21 cellular contexts compared by ENCODE assay signal in genomic region chr20:35191419-35191818, GRCh38. TPM values are rescaled to one million over a fixed set of nuclear protein-coding genes. Genes with fewer than 3 reads are reported as not detected.
DNase-seq lines count a peak whose midpoint lies in the region; ATAC-seq, FAIRE-seq and TF ChIP-seq lines count a peak whose summit lies in the region.
"Had no signal": no experiment of that assay in that cellular context is flagged by ENCODE, and none has a peak within 500 bp of the region (broad histone marks: within the 10 kb centered on the region; RNA-seq: fewer than 3 reads in every experiment).

No MANE protein-coding gene starts in this region.

- H4K20me1 ChIP-seq in HepG2 (ENCODE audit: insufficient read depth, low read length), result no peaks in the 10 kb centered on the region
- no peaks in the 10 kb centered on the region for H4K20me1 ChIP-seq in K562 (replicated peaks; ENCODE audit: control insufficient read depth, insufficient read depth, low read length)

- H3K9ac ChIP-seq in liver (ENCODE audit: low read depth in 1 of 2, low read length in 2 of 2) (no peak overlapping the region), HepG2 (ENCODE audit: insufficient read depth, low read depth, low read length) (no peak overlapping the region), K562 (ENCODE audit: insufficient read depth in 1 of 2, low read depth in 2 of 2, low read length in 2 of 2) (no peak overlapping the region)

- no peaks in the 10 kb centered on the region for H3K27me3 ChIP-seq in liver (ENCODE audit: control insufficient read depth in 4 of 4, insufficient read depth in 4 of 4, low read length in 3 of 4)
- peaks cover 2 to 4% of the 10 kb centered on the region in 2 experiments; a peak in 2 of 5 replicates for H3K27me3 ChIP-seq in HepG2 (ENCODE audit: control insufficient read depth in 1 of 2, insufficient read depth in 2 of 2, low read length in 2 of 2)
- H3K27me3 ChIP-seq in K562 (ENCODE audit: control insufficient read depth in 2 of 2, insufficient read depth in 2 of 2, low read length in 2 of 2), result no peaks in the 10 kb centered on the region
- H3K27me3 ChIP-seq in CD8-positive, alpha-beta memory T cell (ENCODE audit: insufficient read depth, low read length, poor library complexity, severe bottlenecking), result no peaks in the 10 kb centered on the region
- H3K27me3 ChIP-seq in A673 (replicated peaks; ENCODE audit: insufficient read depth, low read depth, low read length, poor library complexity), result no peaks in the 10 kb centered on the region

- FAIRE-seq in HepG2 (lab: Jason Lieb, UNC) (no peak), K562 (lab: Jason Lieb, UNC) (no peak)
- FAIRE-seq: GM12891, GM19239 had no signal

- in situ Hi-C loops in HepG2 (cut with HindIII; ENCODE audit: extremely low pct_ligation_motif_present, low pct_unique_long_range_greater_than_20kb) (no loop called here), K562 (cut with MboI) (loop anchor here (5.0 kb wide), 1 partner anchor 44 kb away; the partner anchor contains the start of gene EDEM2)

- intact Hi-C loops in HepG2 (cut with micrococcal nuclease; ENCODE audit: unreplicated experiment) (no loop called here), K562 (cut with micrococcal nuclease) (no loop called here), A673 (cut with micrococcal nuclease; ENCODE audit: unreplicated experiment) (no loop called here)

- H2AFZ ChIP-seq in HepG2 (ENCODE audit: low read length) (no peak overlapping the region), K562 (ENCODE audit: low read depth, low read length) (no peak overlapping the region)

- H3K4me2 ChIP-seq in HepG2 (ENCODE audit: low read depth, low read length) (no peak overlapping the region), K562 (ENCODE audit: insufficient read depth, low read length) (peak overlapping the region; percentile 56; the same call in 1 of the 2 replicates)

- H3K36me3 ChIP-seq in liver (ENCODE audit: control insufficient read depth in 4 of 4, insufficient read depth in 3 of 4, low read depth in 1 of 4, low read length in 3 of 4), result no peaks in the 10 kb centered on the region
- H3K36me3 ChIP-seq in HepG2 (replicated peaks in 1 of 2; ENCODE audit: control insufficient read depth in 1 of 2, insufficient read depth in 2 of 2, low read length in 2 of 2), result no peaks in the 10 kb centered on the region
- no peaks in the 10 kb centered on the region for H3K36me3 ChIP-seq in K562 (ENCODE audit: control insufficient read depth, insufficient read depth, low read length)
- no peaks in the 10 kb centered on the region for H3K36me3 ChIP-seq in CD8-positive, alpha-beta memory T cell (ENCODE audit: insufficient read depth, low read length)
- H3K36me3 ChIP-seq in A673 (ENCODE audit: insufficient read depth, low read length, poor library complexity, severe bottlenecking), result no peaks in the 10 kb centered on the region

- no peaks in the 10 kb centered on the region for H3K9me1 ChIP-seq in K562 (ENCODE audit: control insufficient read depth, insufficient read depth, low read length)

- H3K4me3 ChIP-seq in liver (ENCODE audit: low read depth in 1 of 3, low read length in 3 of 3) (no peak overlapping the region), HepG2 (replicated peaks in 1 of 3; ENCODE audit: insufficient read depth in 1 of 3, low read depth in 2 of 3, low read length in 3 of 3) (no peak overlapping the region), K562 (no peak overlapping the region), A673 (ENCODE audit: low read depth, low read length, poor library complexity, severe bottlenecking) (no peak overlapping the region)
- no peak overlapping the region for H3K4me3 ChIP-seq in CD8-positive, alpha-beta memory T cell (ENCODE audit: low read length)

- H3K79me2 ChIP-seq in HepG2 (ENCODE audit: insufficient read depth, low read length), result no peaks in the 10 kb centered on the region
- H3K79me2 ChIP-seq in K562 (ENCODE audit: control insufficient read depth, insufficient read depth, low read length), result no peaks in the 10 kb centered on the region

- BruUV-seq in HepG2 (replicated peaks; lab: Mats Ljungman, UMichigan) (no TSS peak), K562 (replicated peaks; lab: Mats Ljungman, UMichigan) (no TSS peak), A673 (replicated peaks; lab: Mats Ljungman, UMichigan) (no TSS peak)

- H3K4me1 ChIP-seq in liver (ENCODE audit: control insufficient read depth in 4 of 4, insufficient read depth in 4 of 4, low read length in 3 of 4) (peaks cover 8 to 32% (median 23%) of the 10 kb centered on the region in 4 donors), HepG2 (ENCODE audit: insufficient read depth, low read length) (peaks cover 23% of the 10 kb centered on the region), K562 (replicated peaks in 1 of 2; ENCODE audit: control insufficient read depth in 2 of 2, insufficient read depth in 2 of 2, low read length in 2 of 2) (peaks cover 22 to 33% of the 10 kb centered on the region in 2 experiments), A673 (ENCODE audit: insufficient read depth, low read length, poor library complexity, severe bottlenecking) (no peaks in the 10 kb centered on the region)
- no peaks in the 10 kb centered on the region for H3K4me1 ChIP-seq in CD8-positive, alpha-beta memory T cell (ENCODE audit: insufficient read depth, low read length)

- no peaks in the 10 kb centered on the region for H3K27me3 Mint-ChIP-seq in CD8-positive, alpha-beta memory T cell

- H3K9me3 ChIP-seq in liver (ENCODE audit: control insufficient read depth in 4 of 4, low read length in 3 of 4), result no peaks in the 10 kb centered on the region
- H3K9me3 ChIP-seq in HepG2 (ENCODE audit: low read length), result peaks cover 6% of the 10 kb centered on the region
- peaks cover 2% of the 10 kb centered on the region; the same call in 1 of the 2 replicates for H3K9me3 ChIP-seq in K562 (replicated peaks; ENCODE audit: control insufficient read depth, insufficient read depth, low read depth, low read length)
- H3K9me3 ChIP-seq in CD8-positive, alpha-beta memory T cell (ENCODE audit: low read length), result peaks cover 4% of the 10 kb centered on the region
- H3K9me3 ChIP-seq in A673 (ENCODE audit: low read depth, low read length, poor library complexity, severe bottlenecking), result peaks cover 3% of the 10 kb centered on the region

- no peak for TF ChIP-seq EP300 in HepG2 (IDR thresholded peaks at IDR 0.05; ENCODE audit: low read depth in 2 of 2, low read length in 2 of 2)
- TF ChIP-seq EP300 in HepG2 (CRISPR knock-in tag; IDR thresholded peaks at IDR 0.05; ENCODE audit: borderline replicate concordance), result no peak
- no peak for TF ChIP-seq EP300 in K562 (IDR thresholded peaks at IDR 0.05; ENCODE audit: low read length)

- WGBS in liver, result 63% methylated on average over 3 of the region's 3 CpGs
- 33% methylated on average over 3 of the region's 3 CpGs for WGBS in HepG2 (ENCODE audit: low lambda C conversion rate)
- WGBS in K562 (ENCODE audit: insufficient coverage, low coverage, missing lambda C conversion rate), result 5% methylated on average over 3 of the region's 3 CpGs

- H3K9me3 Mint-ChIP-seq in CD8-positive, alpha-beta memory T cell, result peaks cover 3 to 9% (median 5%) of the 10 kb centered on the region in 5 donors

- no peak for TF ChIP-seq RAD21 in liver (IDR thresholded peaks at IDR 0.05)
- no peak for TF ChIP-seq RAD21 in HepG2 (CRISPR knock-in tag; IDR thresholded peaks at IDR 0.05)
- no peak for TF ChIP-seq RAD21 in K562 (CRISPR knock-in tag; conservative IDR thresholded peaks at IDR 0.05 in 1 of 2, IDR thresholded peaks at IDR 0.05 in 1 of 2)

- peak overlapping the region in 1 of 8 donors; percentile 34 for H3K27ac Mint-ChIP-seq in CD8-positive, alpha-beta memory T cell
- H3K27ac Mint-ChIP-seq: CD14-positive monocyte; T-helper 1 cell treated with Interleukin-12 subunit alpha and Interleukin-12 subunit beta and Interleukin-4 antibody, amounts not matched to agents 30 μg/mL and 1 μg/mL, for 36 hours had no signal

- TF ChIP-seq CTCF in liver (IDR thresholded peaks at IDR 0.05; ENCODE audit: low read depth, low read length, missing input control) (no peak), HepG2 (CRISPR knock-in tag; IDR thresholded peaks at IDR 0.05) (no peak), K562 (IDR thresholded peaks at IDR 0.05 in 2 of 3, conservative IDR thresholded peaks at IDR 0.05 in 1 of 3; ENCODE audit: insufficient read depth in 2 of 3, low read depth in 1 of 3, low read length in 3 of 3) (no peak), A673 (conservative IDR thresholded peaks at IDR 0.05; ENCODE audit: low read depth, low read length) (no peak)

- no peak overlapping the region for H3K4me3 Mint-ChIP-seq in CD8-positive, alpha-beta memory T cell
- H3K4me3 Mint-ChIP-seq: CD14-positive monocyte; T-helper 1 cell treated with Interleukin-12 subunit alpha and Interleukin-12 subunit beta and Interleukin-4 antibody, amounts not matched to agents 30 μg/mL and 1 μg/mL, for 36 hours had no signal

- CTCF ChIA-PET in HepG2 (lab: Yijun Ruan, JAX; ENCODE audit: low intra/inter-chr PET ratio, low total read pairs) (no interaction called here), K562 (lab: Yijun Ruan, JAX; ENCODE audit: low intra/inter-chr PET ratio) (no interaction called here), A673 (lab: Charles Lee) (no interaction called here)
- CTCF ChIA-PET in CD8-positive, alpha-beta memory T cell (lab: Charles Lee), result interaction anchor here (1.5 kb wide), 1 partner anchor 45 kb away, joined by 3 read pairs; the partner anchor contains the start of gene EDEM2

- TF ChIP-seq POLR2A in HepG2 (IDR thresholded peaks at IDR 0.05; ENCODE audit: insufficient read depth in 1 of 2, low read depth in 2 of 2, low read length in 2 of 2) (no peak), K562 (conservative IDR thresholded peaks at IDR 0.05) (no peak)

- ATAC-seq in HepG2 (no peak), K562 (peak; percentile 63), HG03196 (IDR thresholded peaks at IDR 0.05; ENCODE audit: unreplicated experiment) (no peak)
- ATAC-seq: HCT116 had no signal

- POLR2A ChIA-PET in HepG2 (lab: Yijun Ruan, JAX), result no interaction called here
- POLR2A ChIA-PET in K562 (lab: Yijun Ruan, JAX), result no interaction called here
- POLR2A ChIA-PET in CD8-positive, alpha-beta memory T cell (lab: Charles Lee), result no interaction called here
- POLR2A ChIA-PET in A673 (lab: Charles Lee; ENCODE audit: low non-redundant PET), result no interaction called here

- H3K27ac ChIP-seq in liver (ENCODE audit: low read depth in 1 of 2, low read length in 2 of 2), result peak overlapping the region; percentile 48 to 54
- H3K27ac ChIP-seq in HepG2 (ENCODE audit: extremely low read length, insufficient read depth, low read length), result no peak overlapping the region
- H3K27ac ChIP-seq in K562 (ENCODE audit: extremely low read depth, low read depth, low read length), result 0 out of 3 replicates have a peak overlapping the region, but pooled peaks have one; percentile 75
- no peak overlapping the region for H3K27ac ChIP-seq in CD8-positive, alpha-beta memory T cell (ENCODE audit: low read depth, low read length)
- H3K27ac ChIP-seq in A673 (ENCODE audit: low read depth, low read length, poor library complexity, severe bottlenecking), result no peak overlapping the region

- DNase-seq in HepG2 (ENCODE audit: low spot score) (no peak), NCI-H82 (lab: John Stamatoyannopoulos, UW) (peak; percentile 61), K562 (ENCODE audit: extremely low read depth in 1 of 4, low spot score in 3 of 4) (peak in 1 of 4 experiments; percentile 39), A673 (ENCODE audit: low spot score) (no peak)
- DNase-seq in CD8-positive, alpha-beta memory T cell, result no peak
- DNase-seq: AML-193, DMS153, GOT3, KBM-7, NCI-H1417 treated with DMSO at 0.1 percent for 48 hours, NCI-H2029, NCI-H2171 treated with DMSO at 0.1 percent for 48 hours, SIG-M5 had no signal

- H3K36me3 Mint-ChIP-seq in CD8-positive, alpha-beta memory T cell, result peaks cover 6 to 17% (median 7%) of the 10 kb centered on the region in 3 donors

- H3K4me1 Mint-ChIP-seq in CD8-positive, alpha-beta memory T cell, result no peaks in the 10 kb centered on the region
- H3K4me1 Mint-ChIP-seq: CD14-positive monocyte had no signal

RNA-seq across cellular contexts. Expression of gene PROCR, which starts 19.5 kb away (rescaled TPM):
- total RNA-seq in liver, result 1 to 10 TPM; 3.7 to 6.7 TPM
- 1 to 10 TPM; 5.3 to 7.6 TPM for polyA plus RNA-seq in liver
- total RNA-seq in HepG2 (2016; rRNA removed; fragmentation: Illumina TruSeq; extraction: Trizol), result 0.63 and 1.4 TPM in 2 replicates
- total RNA-seq in HepG2 (2016; cell fraction: cytosol; rRNA removed; fragmentation: Illumina TruSeq; extraction: Trizol; ENCODE audit: low read depth), result 0.61 and 0.62 TPM in 2 replicates
- 0.54 and 1.5 TPM in 2 replicates for total RNA-seq in HepG2 (2016; cell fraction: insoluble cytoplasmic fraction; rRNA removed; fragmentation: Illumina TruSeq; extraction: Trizol)
- 0.49 and 0.65 TPM in 2 replicates for total RNA-seq in HepG2 (2016; cell fraction: membrane; rRNA removed; fragmentation: Illumina TruSeq; extraction: Trizol)
- total RNA-seq in HepG2 (2016; cell fraction: nucleus; rRNA removed; fragmentation: Illumina TruSeq; extraction: Trizol), result 0.87 and 1.2 TPM in 2 replicates
- 1.7 and 1.9 TPM in 2 replicates for polyA plus RNA-seq in HepG2 (2011; rRNA removed)
- 1.6 and 2.1 TPM in 2 replicates for polyA plus RNA-seq in HepG2 (2011; cell fraction: cytosol; rRNA removed)
- polyA plus RNA-seq in HepG2 (2011; cell fraction: nucleus; rRNA removed), result 1.3 and 1.5 TPM in 2 replicates
- polyA plus RNA-seq in HepG2 (2012), result 1.7 and 2.1 TPM in 2 replicates
- 0.54 and 0.74 TPM in 2 replicates for polyA plus RNA-seq in HepG2 (2016; cell fraction: cytosol; fragmentation: Illumina TruSeq; extraction: Trizol; ENCODE audit: low read depth)
- 0.36 and 0.46 TPM in 2 replicates for polyA plus RNA-seq in HepG2 (2016; cell fraction: insoluble cytoplasmic fraction; fragmentation: Illumina TruSeq; extraction: Trizol; ENCODE audit: low read depth)
- 0.41 and 0.64 TPM in 2 replicates for polyA plus RNA-seq in HepG2 (2016; cell fraction: membrane; fragmentation: Illumina TruSeq; extraction: Trizol; ENCODE audit: low read depth)
- 1.9 and 2.4 TPM in 2 replicates for polyA plus RNA-seq in HepG2 (2016; cell fraction: nucleus; fragmentation: Illumina TruSeq; extraction: Trizol; ENCODE audit: insufficient read depth, low read depth)
- 1.9 and 27.7 TPM in 2 replicates for polyA minus RNA-seq in HepG2 (2011; rRNA and poly(A)+ RNA removed; ENCODE audit: low replicate concordance)
- polyA minus RNA-seq in HepG2 (2011; cell fraction: cytosol; rRNA and poly(A)+ RNA removed), result 0.88 and 1.2 TPM in 2 replicates
- 0.50 TPM in 1 of 2 replicates, not detected in the other for polyA minus RNA-seq in HepG2 (2011; cell fraction: nucleus; rRNA and poly(A)+ RNA removed)
- total RNA-seq in K562 (2011; cell fraction: chromatin; rRNA removed; ENCODE audit: low replicate concordance), result 2.5 and 7.2 TPM in 2 replicates
- total RNA-seq in K562 (2011; cell fraction: nucleolus; rRNA removed), result 10.1 and 13.0 TPM in 2 replicates
- total RNA-seq in K562 (2011; cell fraction: nucleoplasm; rRNA removed), result 7.0 and 8.1 TPM in 2 replicates
- 4.9 and 5.7 TPM in 2 replicates for total RNA-seq in K562 (2014; rRNA removed)
- total RNA-seq in K562 (2014; rRNA removed; fragmentation: Illumina TruSeq; extraction: Trizol), result 3.4 and 3.7 TPM in 2 replicates
- total RNA-seq in K562 (2015; rRNA removed; fragmentation: Illumina TruSeq; extraction: Trizol), result 3.8 and 4.0 TPM in 2 replicates
- total RNA-seq in K562 (2021), result 4.1 and 4.5 TPM in 2 replicates
- polyA plus RNA-seq in K562 (2011; rRNA removed), result 5.3 and 7.1 TPM in 2 replicates
- 6.2 and 20.5 TPM in 2 replicates for polyA plus RNA-seq in K562 (2011; cell fraction: cytosol; rRNA removed)
- 2.5 and 4.1 TPM in 2 replicates for polyA plus RNA-seq in K562 (2011; cell fraction: nucleus; rRNA removed)
- polyA plus RNA-seq in K562 (2012), result 5.5 and 7.4 TPM in 2 replicates
- polyA plus RNA-seq in K562 (2014; fragmentation: Illumina TruSeq; extraction: Trizol), result 3.6 and 4.6 TPM in 2 replicates
- polyA plus RNA-seq in K562 (2014; fragmentation: Nextera tagmentation; extraction: Ambion mirVana), result 1 to 10 TPM; 1.6 to 2.6 TPM
- 6.1 and 9.6 TPM in 2 replicates for polyA plus RNA-seq in K562 (2014; rRNA removed)
- polyA minus RNA-seq in K562 (2011; rRNA and poly(A)+ RNA removed), result 2.6 and 3.9 TPM in 2 replicates
- 2.5 and 3.1 TPM in 2 replicates for polyA minus RNA-seq in K562 (2011; cell fraction: cytosol; rRNA and poly(A)+ RNA removed)
- 0.81 and 1.3 TPM in 2 replicates for polyA minus RNA-seq in K562 (2011; cell fraction: nucleus; rRNA and poly(A)+ RNA removed)
- total RNA-seq in CD8-positive, alpha-beta memory T cell, result 1 to 10 TPM; 2.6 to 2.7 TPM
- 10.7 TPM for polyA plus RNA-seq in CD8-positive, alpha-beta memory T cell
- 0.58 and 2.1 TPM in 2 replicates for total RNA-seq in A673 (2021)
- total RNA-seq: OCI-LY7 had no signal

RNA-seq across cellular contexts. Expression of gene MMP24, which starts 35.1 kb away (rescaled TPM):
- total RNA-seq in liver, result under 1 TPM; 0.09 to 0.75 TPM
- polyA plus RNA-seq in liver, result under 1 TPM; 0.11 to 0.73 TPM
- 0.28 and 0.35 TPM in 2 replicates for total RNA-seq in HepG2 (2016; rRNA removed; fragmentation: Illumina TruSeq; extraction: Trizol)
- total RNA-seq in HepG2 (2016; cell fraction: cytosol; rRNA removed; fragmentation: Illumina TruSeq; extraction: Trizol; ENCODE audit: low read depth), result 0.10 and 0.18 TPM in 2 replicates
- total RNA-seq in HepG2 (2016; cell fraction: insoluble cytoplasmic fraction; rRNA removed; fragmentation: Illumina TruSeq; extraction: Trizol), result 0.22 and 0.30 TPM in 2 replicates
- total RNA-seq in HepG2 (2016; cell fraction: membrane; rRNA removed; fragmentation: Illumina TruSeq; extraction: Trizol), result 0.31 and 0.43 TPM in 2 replicates
- total RNA-seq in HepG2 (2016; cell fraction: nucleus; rRNA removed; fragmentation: Illumina TruSeq; extraction: Trizol), result 0.12 and 0.16 TPM in 2 replicates
- 0.29 and 0.43 TPM in 2 replicates for polyA plus RNA-seq in HepG2 (2011; rRNA removed)
- polyA plus RNA-seq in HepG2 (2011; cell fraction: cytosol; rRNA removed), result 0.38 and 0.40 TPM in 2 replicates
- 0.56 and 0.59 TPM in 2 replicates for polyA plus RNA-seq in HepG2 (2011; cell fraction: nucleus; rRNA removed)
- 0.32 and 0.33 TPM in 2 replicates for polyA plus RNA-seq in HepG2 (2012)
- polyA plus RNA-seq in HepG2 (2016; cell fraction: cytosol; fragmentation: Illumina TruSeq; extraction: Trizol; ENCODE audit: low read depth), result 0.06 and 0.07 TPM in 2 replicates
- 0.16 and 0.24 TPM in 2 replicates for polyA plus RNA-seq in HepG2 (2016; cell fraction: insoluble cytoplasmic fraction; fragmentation: Illumina TruSeq; extraction: Trizol; ENCODE audit: low read depth)
- 0.21 and 0.23 TPM in 2 replicates for polyA plus RNA-seq in HepG2 (2016; cell fraction: membrane; fragmentation: Illumina TruSeq; extraction: Trizol; ENCODE audit: low read depth)
- 0.23 and 0.37 TPM in 2 replicates for polyA plus RNA-seq in HepG2 (2016; cell fraction: nucleus; fragmentation: Illumina TruSeq; extraction: Trizol; ENCODE audit: insufficient read depth, low read depth)
- polyA minus RNA-seq in HepG2 (2011; rRNA and poly(A)+ RNA removed; ENCODE audit: low replicate concordance), result 0.54 and 0.76 TPM in 2 replicates
- polyA minus RNA-seq in HepG2 (2011; cell fraction: cytosol; rRNA and poly(A)+ RNA removed), result 0.26 TPM in 1 of 2 replicates, not detected in the other
- 0.26 and 0.37 TPM in 2 replicates for polyA minus RNA-seq in HepG2 (2011; cell fraction: nucleus; rRNA and poly(A)+ RNA removed)
- 0.18 and 0.23 TPM in 2 replicates for total RNA-seq in K562 (2011; cell fraction: chromatin; rRNA removed; ENCODE audit: low replicate concordance)
- 0.13 and 0.17 TPM in 2 replicates for total RNA-seq in K562 (2011; cell fraction: nucleolus; rRNA removed)
- total RNA-seq in K562 (2011; cell fraction: nucleoplasm; rRNA removed), result 0.15 TPM in 1 of 2 replicates, not detected in the other
- not detected in 2 replicates for total RNA-seq in K562 (2014; rRNA removed)
- total RNA-seq in K562 (2014; rRNA removed; fragmentation: Illumina TruSeq; extraction: Trizol), result 0.03 TPM in 1 of 2 replicates, not detected in the other
- 0.07 and 0.08 TPM in 2 replicates for total RNA-seq in K562 (2015; rRNA removed; fragmentation: Illumina TruSeq; extraction: Trizol)
- 0.09 TPM in 1 of 2 replicates, not detected in the other for total RNA-seq in K562 (2021)
- polyA plus RNA-seq in K562 (2011; rRNA removed), result 0.03 and 0.05 TPM in 2 replicates
- polyA plus RNA-seq in K562 (2011; cell fraction: cytosol; rRNA removed), result 0.04 and 0.09 TPM in 2 replicates
- 0.10 and 0.13 TPM in 2 replicates for polyA plus RNA-seq in K562 (2011; cell fraction: nucleus; rRNA removed)
- polyA plus RNA-seq in K562 (2012), result 0.09 and 0.19 TPM in 2 replicates
- polyA plus RNA-seq in K562 (2014; fragmentation: Illumina TruSeq; extraction: Trizol), result 0.03 and 0.04 TPM in 2 replicates
- polyA plus RNA-seq in K562 (2014; fragmentation: Nextera tagmentation; extraction: Ambion mirVana), result not detected
- not detected in 2 replicates for polyA plus RNA-seq in K562 (2014; rRNA removed)
- polyA minus RNA-seq in K562 (2011; rRNA and poly(A)+ RNA removed), result 0.06 TPM in 1 of 2 replicates, not detected in the other
- not detected in 2 replicates for polyA minus RNA-seq in K562 (2011; cell fraction: cytosol; rRNA and poly(A)+ RNA removed)
- polyA minus RNA-seq in K562 (2011; cell fraction: nucleus; rRNA and poly(A)+ RNA removed), result 0.13 and 0.22 TPM in 2 replicates
- under 1 TPM in 1 of 2 experiments, not detected in 1; 0.07 TPM for total RNA-seq in CD8-positive, alpha-beta memory T cell
- polyA plus RNA-seq in CD8-positive, alpha-beta memory T cell, result 0.18 TPM
- 0.11 and 0.20 TPM in 2 replicates for total RNA-seq in A673 (2021)
- total RNA-seq: OCI-LY7 had no signal

RNA-seq across cellular contexts. Expression of gene EDEM2, which starts 44.3 kb away (rescaled TPM):
- 10 to 100 TPM; 15.5 to 32.5 TPM for total RNA-seq in liver
- 10 to 100 TPM; 22.2 to 22.3 TPM for polyA plus RNA-seq in liver
- total RNA-seq in HepG2 (2016; rRNA removed; fragmentation: Illumina TruSeq; extraction: Trizol), result 26.1 and 46.9 TPM in 2 replicates
- total RNA-seq in HepG2 (2016; cell fraction: cytosol; rRNA removed; fragmentation: Illumina TruSeq; extraction: Trizol; ENCODE audit: low read depth), result 13.9 and 15.6 TPM in 2 replicates
- 25.6 and 48.5 TPM in 2 replicates for total RNA-seq in HepG2 (2016; cell fraction: insoluble cytoplasmic fraction; rRNA removed; fragmentation: Illumina TruSeq; extraction: Trizol)
- 27.6 and 30.5 TPM in 2 replicates for total RNA-seq in HepG2 (2016; cell fraction: membrane; rRNA removed; fragmentation: Illumina TruSeq; extraction: Trizol)
- 36.5 and 40.3 TPM in 2 replicates for total RNA-seq in HepG2 (2016; cell fraction: nucleus; rRNA removed; fragmentation: Illumina TruSeq; extraction: Trizol)
- polyA plus RNA-seq in HepG2 (2011; rRNA removed), result 33.1 and 35.6 TPM in 2 replicates
- 29.4 and 30.1 TPM in 2 replicates for polyA plus RNA-seq in HepG2 (2011; cell fraction: cytosol; rRNA removed)
- polyA plus RNA-seq in HepG2 (2011; cell fraction: nucleus; rRNA removed), result 20.5 and 25.0 TPM in 2 replicates
- polyA plus RNA-seq in HepG2 (2012), result 28.5 and 32.2 TPM in 2 replicates
- 14.6 and 16.0 TPM in 2 replicates for polyA plus RNA-seq in HepG2 (2016; cell fraction: cytosol; fragmentation: Illumina TruSeq; extraction: Trizol; ENCODE audit: low read depth)
- polyA plus RNA-seq in HepG2 (2016; cell fraction: insoluble cytoplasmic fraction; fragmentation: Illumina TruSeq; extraction: Trizol; ENCODE audit: low read depth), result 23.9 and 24.8 TPM in 2 replicates
- 21.0 and 21.5 TPM in 2 replicates for polyA plus RNA-seq in HepG2 (2016; cell fraction: membrane; fragmentation: Illumina TruSeq; extraction: Trizol; ENCODE audit: low read depth)
- 57.4 and 60.1 TPM in 2 replicates for polyA plus RNA-seq in HepG2 (2016; cell fraction: nucleus; fragmentation: Illumina TruSeq; extraction: Trizol; ENCODE audit: insufficient read depth, low read depth)
- polyA minus RNA-seq in HepG2 (2011; rRNA and poly(A)+ RNA removed; ENCODE audit: low replicate concordance), result 13.5 and 24.8 TPM in 2 replicates
- 10.6 and 16.1 TPM in 2 replicates for polyA minus RNA-seq in HepG2 (2011; cell fraction: cytosol; rRNA and poly(A)+ RNA removed)
- 5.9 and 9.2 TPM in 2 replicates for polyA minus RNA-seq in HepG2 (2011; cell fraction: nucleus; rRNA and poly(A)+ RNA removed)
- total RNA-seq in K562 (2011; cell fraction: chromatin; rRNA removed; ENCODE audit: low replicate concordance), result 8.9 and 14.8 TPM in 2 replicates
- 12.9 and 17.7 TPM in 2 replicates for total RNA-seq in K562 (2011; cell fraction: nucleolus; rRNA removed)
- 14.7 and 15.8 TPM in 2 replicates for total RNA-seq in K562 (2011; cell fraction: nucleoplasm; rRNA removed)
- 10.1 and 13.3 TPM in 2 replicates for total RNA-seq in K562 (2014; rRNA removed)
- 8.6 and 9.7 TPM in 2 replicates for total RNA-seq in K562 (2014; rRNA removed; fragmentation: Illumina TruSeq; extraction: Trizol)
- total RNA-seq in K562 (2015; rRNA removed; fragmentation: Illumina TruSeq; extraction: Trizol), result 10.9 and 11.2 TPM in 2 replicates
- total RNA-seq in K562 (2021), result 9.8 and 10.4 TPM in 2 replicates
- 6.9 and 8.8 TPM in 2 replicates for polyA plus RNA-seq in K562 (2011; rRNA removed)
- polyA plus RNA-seq in K562 (2011; cell fraction: cytosol; rRNA removed), result 6.7 and 7.4 TPM in 2 replicates
- polyA plus RNA-seq in K562 (2011; cell fraction: nucleus; rRNA removed), result 11.6 and 12.1 TPM in 2 replicates
- polyA plus RNA-seq in K562 (2012), result 12.0 and 25.9 TPM in 2 replicates
- polyA plus RNA-seq in K562 (2014; fragmentation: Illumina TruSeq; extraction: Trizol), result 10.3 and 11.0 TPM in 2 replicates
- polyA plus RNA-seq in K562 (2014; fragmentation: Nextera tagmentation; extraction: Ambion mirVana), result 1 to 10 TPM; 7.3 to 9.1 TPM
- polyA plus RNA-seq in K562 (2014; rRNA removed), result 5.5 and 6.9 TPM in 2 replicates
- polyA minus RNA-seq in K562 (2011; rRNA and poly(A)+ RNA removed), result 5.5 TPM in 2 replicates
- 4.8 and 5.4 TPM in 2 replicates for polyA minus RNA-seq in K562 (2011; cell fraction: cytosol; rRNA and poly(A)+ RNA removed)
- 2.7 and 3.4 TPM in 2 replicates for polyA minus RNA-seq in K562 (2011; cell fraction: nucleus; rRNA and poly(A)+ RNA removed)
- 10 to 100 TPM; 19.3 to 20.1 TPM for total RNA-seq in CD8-positive, alpha-beta memory T cell
- 48.4 TPM for polyA plus RNA-seq in CD8-positive, alpha-beta memory T cell
- 13.6 and 16.1 TPM in 2 replicates for total RNA-seq in A673 (2021)

Comparison
In these comparisons a context has a peak if more than half of its experiments do, and no peak if none do; other contexts are left out.
1. H3K27ac ChIP-seq: peak in liver (2 of 2) and K562 (single experiment); none in HepG2 (single experiment), CD8-positive, alpha-beta memory T cell (single experiment) and A673 (single experiment).